22 cellular contexts compared by ENCODE assay signal in genomic region chr4:8365951-8366350, GRCh38.
DNase-seq lines count a peak whose midpoint lies in the region; ATAC-seq, FAIRE-seq and TF ChIP-seq lines count a peak whose summit lies in the region.
"Had no signal": no experiment of that assay in that cellular context is flagged by ENCODE, and none has a peak within 500 bp of the region (broad histone marks: within the 10 kb centered on the region; RNA-seq: fewer than 3 reads in every experiment).

No MANE protein-coding gene starts in this region.

- no peaks in the 10 kb centered on the region for H3K27me3 ChIP-seq in osteoblast (ENCODE audit: insufficient read depth, low read length)
- H3K27me3 ChIP-seq: Peyer's patch had no signal

- H4K20me1 ChIP-seq in osteoblast (ENCODE audit: insufficient read depth, low read length), result no peaks in the 10 kb centered on the region

- DNase-seq in left ventricle myocardium superior, result peak; percentile 16
- no peak for DNase-seq in left cardiac atrium
- DNase-seq in kidney, result peak; percentile 61
- peak; percentile 59 for DNase-seq in osteoblast (ENCODE audit: insufficient read length, low spot score, missing footprints)
- DNase-seq in stimulated activated CD8-positive, alpha-beta memory T cell treated with anti-CD3 and anti-CD28 coated beads, Interleukin-4, amount 100 ng/mL, for 48 hours, result no peak
- DNase-seq: AML-193, DMS53, GF-D8, Karpas-422, MV-4-11, NCI-H1694, NCI-H2081, NCI-H2171 treated with DMSO at 0.1 percent for 48 hours, NCI-H524 treated with DMSO at 0.1 percent for 48 hours had no signal

- H3K9me3 ChIP-seq in kidney (ENCODE audit: control insufficient read depth in 1 of 2, low read length in 2 of 2) (peaks cover 0 to 3% of the 10 kb centered on the region in 2 donors), osteoblast (ENCODE audit: low read depth, low read length) (no peaks in the 10 kb centered on the region)
- H3K9me3 ChIP-seq: Peyer's patch had no signal

- no peak overlapping the region for H3K4me2 ChIP-seq in osteoblast (ENCODE audit: insufficient read depth, low read length)

- H2AFZ ChIP-seq in osteoblast (ENCODE audit: low read length), result no peak overlapping the region

- H3K27ac ChIP-seq in kidney (ENCODE audit: low read depth in 2 of 2, low read length in 2 of 2) (no peak overlapping the region), osteoblast (ENCODE audit: low read depth, low read length) (no peak overlapping the region)
- H3K27ac ChIP-seq: C4-2B, Peyer's patch had no signal

- H3K4me3 ChIP-seq in kidney (ENCODE audit: low read length in 2 of 2) (no peak overlapping the region), osteoblast (ENCODE audit: insufficient read depth, low read length) (no peak overlapping the region)
- H3K4me3 ChIP-seq: Peyer's patch had no signal

- H3K79me2 ChIP-seq in osteoblast (ENCODE audit: insufficient read depth, low read length), result no peaks in the 10 kb centered on the region

- H3K4me1 ChIP-seq in kidney (ENCODE audit: control insufficient read depth in 1 of 2, insufficient read depth in 1 of 2, low read depth in 1 of 2, low read length in 2 of 2) (no peaks in the 10 kb centered on the region), osteoblast (ENCODE audit: insufficient read depth, low read length) (no peaks in the 10 kb centered on the region)
- H3K4me1 ChIP-seq: Peyer's patch had no signal

- H3K9ac ChIP-seq in kidney (ENCODE audit: low read length in 2 of 2), result no peak overlapping the region

- no peak for TF ChIP-seq CTCF in kidney (IDR thresholded peaks at IDR 0.05; ENCODE audit: borderline replicate concordance, extremely low read depth, insufficient read depth)
- no peak for TF ChIP-seq CTCF in osteoblast (IDR thresholded peaks at IDR 0.05; ENCODE audit: extremely low read depth, low read depth, low read length)

- ATAC-seq in left ventricle myocardium superior (no peak), left cardiac atrium (no peak), GM18909 (IDR thresholded peaks at IDR 0.05; ENCODE audit: poor library complexity, unreplicated experiment) (no peak), GM21576 (IDR thresholded peaks at IDR 0.05; ENCODE audit: unreplicated experiment) (no peak)
- ATAC-seq: HCT116 had no signal

- no peak for FAIRE-seq in kidney (lab: Jason Lieb, UNC)
- FAIRE-seq: D721Med, GM19239, H1 had no signal

- intact Hi-C loops in left ventricle myocardium superior (cut with micrococcal nuclease), result no loop called here
- intact Hi-C loops in left cardiac atrium (cut with DNase I), result no loop called here
- intact Hi-C loops in kidney (cut with DNase I), result no loop called here

- H3K36me3 ChIP-seq in kidney (ENCODE audit: control insufficient read depth in 1 of 2, insufficient read depth in 2 of 2, low read length in 2 of 2) (peaks cover 0 to 2% of the 10 kb centered on the region in 2 donors), osteoblast (ENCODE audit: insufficient read depth, low read length) (no peaks in the 10 kb centered on the region)

Comparison
In these comparisons a context has a peak if more than half of its experiments do, and no peak if none do; other contexts are left out.
1. DNase-seq: peak in left ventricle myocardium superior (single experiment), kidney (single experiment) and osteoblast (single experiment); none in left cardiac atrium (single experiment) and stimulated activated CD8-positive, alpha-beta memory T cell treated with anti-CD3 and anti-CD28 coated beads, Interleukin-4, amount 100 ng/mL, for 48 hours (single experiment).